In the genomic region with DNA sequence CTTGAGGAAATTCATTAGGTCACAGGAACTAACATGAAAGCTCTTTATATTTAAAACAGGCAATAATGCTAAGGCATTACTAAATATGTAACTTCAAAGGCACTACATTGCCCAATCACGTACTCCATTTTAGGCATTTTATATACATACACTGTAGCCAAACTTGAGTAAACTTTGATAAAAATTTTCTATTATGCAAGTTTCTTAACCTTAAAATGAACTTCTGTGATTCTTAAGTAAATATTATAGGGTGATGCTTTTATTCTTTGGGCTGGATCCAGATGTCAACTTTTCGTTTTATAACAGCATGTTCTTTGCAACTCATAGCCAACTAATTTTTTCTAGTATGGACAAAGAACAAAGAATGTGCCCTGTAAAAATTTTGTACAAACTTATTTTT, we compare ENCODE assay signal across 20 cellular contexts. TPM values are rescaled to one million over a fixed set of nuclear protein-coding genes. Genes with fewer than 3 reads are reported as not detected.
DNase-seq lines count a peak whose midpoint lies in the region; ATAC-seq and TF ChIP-seq lines count a peak whose summit lies in the region.
"Had no signal": no experiment of that assay in that cellular context is flagged by ENCODE, and none has a peak within 500 bp of the region (broad histone marks: within the 10 kb centered on the region; RNA-seq: fewer than 3 reads in every experiment).

No MANE protein-coding gene starts in this region.

- H3K9me3 ChIP-seq in IMR-90 (ENCODE audit: control insufficient read depth, insufficient read depth, low read length) = no peaks in the 10 kb centered on the region
- no peaks in the 10 kb centered on the region for H3K9me3 ChIP-seq in sigmoid colon

- dilution Hi-C loops in IMR-90 (cut with HindIII; ENCODE audit: low sequenced_read_pairs, unreplicated experiment) = no loop called here

- H3K36me3 ChIP-seq in IMR-90 (ENCODE audit: control insufficient read depth, insufficient read depth, low read length) = no peaks in the 10 kb centered on the region
- no peaks in the 10 kb centered on the region for H3K36me3 ChIP-seq in sigmoid colon

- no peak for TF ChIP-seq POLR2A in IMR-90 (IDR thresholded peaks at IDR 0.05; ENCODE audit: low read depth, low read length)
- no peak for TF ChIP-seq POLR2A in sigmoid colon (IDR thresholded peaks at IDR 0.05)

- H3K18ac ChIP-seq in IMR-90 (ENCODE audit: low read depth, low read length) = no peak overlapping the region

- H2BK20ac ChIP-seq in IMR-90 (ENCODE audit: low read depth, low read length) = no peak overlapping the region

- H3K36me3 Mint-ChIP-seq in stimulated activated effector memory CD8-positive, alpha-beta T cell treated with anti-CD3 and anti-CD28 coated beads, Interleukin-12 subunit alpha, Interleukin-12 subunit beta, amount 100 ng/mL, for 72 hours = no peaks in the 10 kb centered on the region
- H3K36me3 Mint-ChIP-seq: CD4-positive, alpha-beta memory T cell had no signal

- no peaks in the 10 kb centered on the region for H3K79me1 ChIP-seq in IMR-90 (ENCODE audit: low read depth in 1 of 2, low read length in 2 of 2)

- no peak overlapping the region for H3K14ac ChIP-seq in IMR-90 (replicated peaks; ENCODE audit: low read depth, low read length)

- H3K4me1 ChIP-seq in IMR-90 (ENCODE audit: control insufficient read depth, insufficient read depth, low read length) (no peaks in the 10 kb centered on the region; the same call in 1 of the 2 replicates), sigmoid colon (peaks cover 0 to 24% (median 8%) of the 10 kb centered on the region in 4 donors)

- H3K9me1 ChIP-seq in IMR-90 (ENCODE audit: insufficient read depth, low read length) = no peaks in the 10 kb centered on the region

- no peak overlapping the region for H2AK5ac ChIP-seq in IMR-90 (ENCODE audit: low read depth, low read length)

- no peak for TF ChIP-seq CTCF in IMR-90 (conservative IDR thresholded peaks at IDR 0.05; ENCODE audit: low read depth, low read length)
- TF ChIP-seq CTCF in astrocyte of the spinal cord (IDR thresholded peaks at IDR 0.05; ENCODE audit: low read depth, low read length) = no peak
- no peak for TF ChIP-seq CTCF in fibroblast of the aortic adventitia (IDR thresholded peaks at IDR 0.05; ENCODE audit: insufficient read depth, low read length)
- no peak for TF ChIP-seq CTCF in sigmoid colon (IDR thresholded peaks at IDR 0.05)

- POLR2A ChIA-PET in IMR-90 (lab: Charles Lee; ENCODE audit: unreplicated experiment) = no interaction called here

- intact Hi-C loops in IMR-90 (cut with micrococcal nuclease) = loop anchor here (2.0 to 10.0 kb wide), 3 partner anchors 404 to 1070 kb away; no protein-coding TSS in a partner anchor
- intact Hi-C loops in sigmoid colon (cut with DNase I) = loop anchor here (10.0 kb wide), 1 partner anchor 1640 kb away; no protein-coding TSS in a partner anchor

- no peak overlapping the region for H3K27ac ChIP-seq in IMR-90 (ENCODE audit: insufficient read depth, low read length)
- peak overlapping the region in 3 of 4 donors; percentile 20 to 40 (median 23) for H3K27ac ChIP-seq in sigmoid colon
- H3K27ac ChIP-seq: SK-N-MC had no signal

- H4K8ac ChIP-seq in IMR-90 (ENCODE audit: low read depth in 2 of 2, low read length in 2 of 2) = no peak overlapping the region

- no peak overlapping the region for H2BK120ac ChIP-seq in IMR-90 (ENCODE audit: low read depth, low read length)

- H2BK5ac ChIP-seq in IMR-90 (ENCODE audit: low read depth, low read length, poor library complexity, severe bottlenecking) = no peak overlapping the region

- CTCF ChIA-PET in IMR-90 (lab: Yijun Ruan, JAX) = interaction anchor here (1.0 to 1.4 kb wide), 4 partner anchors 14 to 548 kb away, joined by 3 to 4 read pairs (median 3); no protein-coding TSS in a partner anchor

- H3K4me3 ChIP-seq in IMR-90 (ENCODE audit: insufficient read depth, low read depth, low read length) (no peak overlapping the region), astrocyte of the spinal cord (ENCODE audit: low read depth, low read length) (no peak overlapping the region), fibroblast of the aortic adventitia (ENCODE audit: low read depth, low read length) (no peak overlapping the region), sigmoid colon (no peak overlapping the region)
- H3K4me3 ChIP-seq: SK-N-MC had no signal

- no CpG with 5 or more reads among the region's 2 CpGs for WGBS in IMR-90 (ENCODE audit: extremely low coverage in 2 of 2, insufficient read length in 1 of 2), 2 experiments
- 18 to 56% methylated on average over 2 of the region's 2 CpGs for WGBS in sigmoid colon, 2 donors

- no peak overlapping the region for H3K4ac ChIP-seq in IMR-90 (ENCODE audit: low read depth, low read length)

- H3K23ac ChIP-seq in IMR-90 (ENCODE audit: low read depth, low read length) = no peak overlapping the region

- in situ Hi-C loops in IMR-90 (cut with MboI; ENCODE audit: low sequenced_read_pairs) = no loop called here
- in situ Hi-C loops in astrocyte of the spinal cord (cut with HindIII; ENCODE audit: low sequenced_read_pairs) = no loop called here

- H3K56ac ChIP-seq in IMR-90 (ENCODE audit: extremely low read depth, insufficient read depth, low read length) = no peak overlapping the region

- no peak overlapping the region for H2AFZ ChIP-seq in IMR-90 (replicated peaks; ENCODE audit: low read length, poor library complexity)

- H3K9me3 Mint-ChIP-seq in stimulated activated effector memory CD8-positive, alpha-beta T cell treated with anti-CD3 and anti-CD28 coated beads, Interleukin-12 subunit alpha, Interleukin-12 subunit beta, amount 100 ng/mL, for 72 hours = no peaks in the 10 kb centered on the region
- H3K9me3 Mint-ChIP-seq: CD4-positive, alpha-beta memory T cell had no signal

- H2BK15ac ChIP-seq in IMR-90 (ENCODE audit: low read depth, low read length) = no peak overlapping the region

- no peak overlapping the region for H3K4me2 ChIP-seq in IMR-90 (ENCODE audit: low read depth, low read length)

- TF ChIP-seq RAD21 in IMR-90 (IDR thresholded peaks at IDR 0.05; ENCODE audit: low read length) = no peak

- DNase-seq in IMR-90 (peak; percentile 79), astrocyte of the spinal cord (ENCODE audit: low read depth, low spot score) (peak; percentile 14), fibroblast of the aortic adventitia (ENCODE audit: low read depth) (peak; percentile 40), sigmoid colon (no peak), NCI-H2029 treated with DMSO at 0.1 percent for 48 hours (lab: John Stamatoyannopoulos, UW) (no peak)
- DNase-seq in stimulated activated effector memory CD8-positive, alpha-beta T cell treated with anti-CD3 and anti-CD28 coated beads, Interleukin-12 subunit alpha, Interleukin-12 subunit beta, amount 100 ng/mL, for 72 hours (ENCODE audit: low spot score in 2 of 2) = no peak
- no peak for DNase-seq in stimulated activated CD4-positive, alpha-beta T cell treated with anti-CD3 and anti-CD28 coated beads, Interleukin-12 subunit alpha, Interleukin-12 subunit beta, amount 100 ng/mL, for 4 hours
- DNase-seq: CD4-positive, alpha-beta memory T cell; DMS79 treated with DMSO at 0.1 percent for 48 hours; GOT3; KBM-7; NCI-H1092; NCI-H146; NCI-H2081 treated with DMSO at 0.1 percent for 48 hours; NCI-H524; Right ventricle myocardium superior had no signal

- no peak overlapping the region for H3K27ac Mint-ChIP-seq in stimulated activated effector memory CD8-positive, alpha-beta T cell treated with anti-CD3 and anti-CD28 coated beads, Interleukin-12 subunit alpha, Interleukin-12 subunit beta, amount 100 ng/mL, for 72 hours
- H3K27ac Mint-ChIP-seq: B cell; CD4-positive, alpha-beta memory T cell had no signal

- H4K20me1 ChIP-seq in IMR-90 (ENCODE audit: insufficient read depth, low read length) = no peaks in the 10 kb centered on the region

- H3K4me1 Mint-ChIP-seq in stimulated activated effector memory CD8-positive, alpha-beta T cell treated with anti-CD3 and anti-CD28 coated beads, Interleukin-12 subunit alpha, Interleukin-12 subunit beta, amount 100 ng/mL, for 72 hours = no peaks in the 10 kb centered on the region
- H3K4me1 Mint-ChIP-seq: B cell; CD4-positive, alpha-beta memory T cell had no signal

- H3K27me3 ChIP-seq in IMR-90 (ENCODE audit: control insufficient read depth, insufficient read depth, low read length) (no peaks in the 10 kb centered on the region), sigmoid colon (no peaks in the 10 kb centered on the region)

- H4K91ac ChIP-seq in IMR-90 (ENCODE audit: insufficient read depth, low read depth, low read length) = no peak overlapping the region

- BruUV-seq in IMR-90 (replicated peaks; lab: Mats Ljungman, UMichigan) = no TSS peak

- H2AK9ac ChIP-seq in IMR-90 (replicated peaks; ENCODE audit: low read depth, low read length, poor library complexity) = no peak overlapping the region

- H3K9ac ChIP-seq in IMR-90 (ENCODE audit: low read depth, low read length) = no peak overlapping the region

- no peak for TF ChIP-seq EP300 in sigmoid colon (IDR thresholded peaks at IDR 0.05)

- ATAC-seq in IMR-90 (ENCODE audit: low read depth) = peak; percentile 38
- no peak for ATAC-seq in stimulated activated effector memory CD8-positive, alpha-beta T cell treated with anti-CD3 and anti-CD28 coated beads, Interleukin-12 subunit alpha, Interleukin-12 subunit beta, amount 100 ng/mL, for 72 hours
- ATAC-seq in GM21367 (IDR thresholded peaks at IDR 0.05; ENCODE audit: unreplicated experiment) = no peak
- ATAC-seq: Panc1 had no signal

- H4K5ac ChIP-seq in IMR-90 (ENCODE audit: low read depth, low read length) = no peak overlapping the region

- H3K4me3 Mint-ChIP-seq in stimulated activated effector memory CD8-positive, alpha-beta T cell treated with anti-CD3 and anti-CD28 coated beads, Interleukin-12 subunit alpha, Interleukin-12 subunit beta, amount 100 ng/mL, for 72 hours = no peak overlapping the region
- H3K4me3 Mint-ChIP-seq: B cell; CD4-positive, alpha-beta memory T cell had no signal

TF ChIP-seq in IMR-90, 13 proteins besides CTCF, POLR2A, EP300 and RAD21:
- TF ChIP-seq CEBPB (IDR thresholded peaks at IDR 0.05; ENCODE audit: low read depth, low read length) = peak; percentile 89
- no peak for TF ChIP-seq MAFK (IDR thresholded peaks at IDR 0.05; ENCODE audit: low read depth, low read length)

RNA-seq across cellular contexts. Expression of gene MAP9, which starts 28.3 kb away (rescaled TPM):
- total RNA-seq in IMR-90 (2012; rRNA removed) (6.6 and 9.2 TPM in 2 replicates), fibroblast of the aortic adventitia (ENCODE audit: low replicate concordance) (6.5 and 19.0 TPM in 2 replicates), sigmoid colon (10 to 100 TPM in 3 of 4 donors, 1 to 10 TPM in 1; 9.7 to 17.1 (median 12.9) TPM)
- polyA plus RNA-seq in IMR-90 (2012; rRNA removed) (3.2 and 4.0 TPM in 2 replicates), sigmoid colon (1 to 10 TPM in 2 of 3 donors, under 1 TPM in 1; 0.69 to 2.3 (median 1.8) TPM)
- 0.37 and 0.58 TPM in 2 replicates for polyA plus RNA-seq in IMR-90 (2012; cell fraction: cytosol; rRNA removed)
- 1.5 and 4.0 TPM in 2 replicates for polyA plus RNA-seq in IMR-90 (2012; cell fraction: nucleus; rRNA removed; ENCODE audit: low replicate concordance)

Comparison
In these comparisons a context has a peak if more than half of its experiments do, and no peak if none do; other contexts are left out.
1. DNase-seq: peak in IMR-90 (single experiment), astrocyte of the spinal cord (single experiment) and fibroblast of the aortic adventitia (single experiment); none in sigmoid colon (single experiment), stimulated activated effector memory CD8-positive, alpha-beta T cell treated with anti-CD3 and anti-CD28 coated beads, Interleukin-12 subunit alpha, Interleukin-12 subunit beta, amount 100 ng/mL, for 72 hours (0 of 2), NCI-H2029 treated with DMSO at 0.1 percent for 48 hours (single experiment) and stimulated activated CD4-positive, alpha-beta T cell treated with anti-CD3 and anti-CD28 coated beads, Interleukin-12 subunit alpha, Interleukin-12 subunit beta, amount 100 ng/mL, for 4 hours (single experiment).